Comparison of ENCODE assay signal across 35 cellular contexts in the genomic region with DNA sequence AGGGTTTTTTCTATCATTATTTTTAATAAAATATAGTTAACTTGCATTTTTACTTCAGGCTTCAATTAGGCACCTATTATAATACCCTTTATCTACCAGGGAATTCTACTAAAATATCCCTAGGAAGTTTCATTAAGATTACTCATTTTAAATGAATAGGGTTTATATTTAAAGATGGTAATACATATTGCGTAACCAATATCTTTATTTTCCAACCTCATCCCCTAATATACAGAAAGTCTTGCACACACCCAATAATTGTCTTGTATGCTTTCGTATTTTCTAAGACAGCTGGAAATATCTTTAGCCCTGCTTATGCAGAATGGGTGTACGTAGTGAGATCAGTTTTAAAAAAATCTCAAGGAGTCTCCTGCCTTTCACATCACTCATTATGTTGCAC.
"Had no signal": no experiment of that assay in that cellular context is flagged by ENCODE, and none has a peak within 500 bp of the region (broad histone marks: within the 10 kb centered on the region; RNA-seq: fewer than 3 reads in every experiment).

No MANE protein-coding gene starts in this region.

- DNase-seq: MG63, MM.1S, MV-4-11, NCI-H1048, NCI-H1092, NCI-H1092 treated with DMSO at 0.1 percent for 48 hours, NCI-H1105, NCI-H1105 treated with DMSO at 0.1 percent for 48 hours, NCI-H1417, NCI-H1417 treated with DMSO at 0.1 percent for 48 hours, NCI-H1436, NCI-H1436 treated with DMSO at 0.1 percent for 48 hours, NCI-H146, NCI-H1694, NCI-H1694 treated with DMSO at 0.1 percent for 48 hours, NCI-H187, NCI-H187 treated with DMSO at 0.1 percent for 48 hours, NCI-H1930, NCI-H2029, NCI-H2029 treated with DMSO at 0.1 percent for 48 hours, NCI-H2081, NCI-H2081 treated with DMSO at 0.1 percent for 48 hours, NCI-H2107, NCI-H2171, NCI-H2171 treated with DMSO at 0.1 percent for 48 hours, NCI-H2227 treated with DMSO at 0.1 percent for 48 hours, NCI-H226, NCI-H345, NCI-H446, NCI-H446 treated with DMSO at 0.1 percent for 48 hours, NCI-H510A, NCI-H510A treated with DMSO at 0.1 percent for 48 hours, NCI-H524, NCI-H524 treated with DMSO at 0.1 percent for 48 hours, NCI-H526 had no signal

- H3K36me3 ChIP-seq: MG63 had no signal

- H3K4me3 ChIP-seq: MG63 had no signal

- H3K27me3 ChIP-seq: MG63 had no signal

- H3K9me3 ChIP-seq: MG63 had no signal
